Comparison of ENCODE assay signal across 8 cellular contexts in genomic region chr18:13568443-13569392, GRCh38.
DNase-seq lines count a peak whose midpoint lies in the region; ATAC-seq and TF ChIP-seq lines count a peak whose summit lies in the region.

No MANE protein-coding gene starts in this region.

- H3K4me3 Mint-ChIP-seq in CD8-positive, alpha-beta T cell, result no peak overlapping the region
- H3K4me3 Mint-ChIP-seq in dendritic cell treated with granulocyte-macrophage colony-stimulating factor and Interleukin-4, amounts not matched to agents 40 ng/mL and 50 ng/mL, for 4 days, result no peak overlapping the region
- no peak overlapping the region for H3K4me3 Mint-ChIP-seq in WTC11

- H2BK12ac ChIP-seq in trophoblast cell (ENCODE audit: low read length), result no peak overlapping the region

- H3K27ac Mint-ChIP-seq in CD8-positive, alpha-beta T cell, result peak overlapping the region; percentile 69
- peak overlapping the region; percentile 91 for H3K27ac Mint-ChIP-seq in dendritic cell treated with granulocyte-macrophage colony-stimulating factor and Interleukin-4, amounts not matched to agents 40 ng/mL and 50 ng/mL, for 4 days
- H3K27ac Mint-ChIP-seq in WTC11, result no peak overlapping the region

- H3K4me3 ChIP-seq in CD8-positive, alpha-beta T cell (ENCODE audit: low read depth, low read length), result no peak overlapping the region
- H3K4me3 ChIP-seq in trophoblast cell (ENCODE audit: low read depth, low read length), result no peak overlapping the region
- H3K4me3 ChIP-seq in SJCRH30, result no peak overlapping the region

- H3K4me1 Mint-ChIP-seq in CD8-positive, alpha-beta T cell (ENCODE audit: low read depth), result peaks cover 51% of the 10 kb centered on the region
- peaks cover 79% of the 10 kb centered on the region for H3K4me1 Mint-ChIP-seq in dendritic cell treated with granulocyte-macrophage colony-stimulating factor and Interleukin-4, amounts not matched to agents 40 ng/mL and 50 ng/mL, for 4 days (ENCODE audit: low read depth)
- H3K4me1 Mint-ChIP-seq in WTC11, result peaks cover 9% of the 10 kb centered on the region

- intact Hi-C loops in CD8-positive, alpha-beta T cell (cut with DNase I, micrococcal nuclease), result loop anchor here in 1 of 2 experiments (2.0 to 5.0 kb wide), 2 partner anchors 44 to 164 kb away; no protein-coding TSS in a partner anchor
- intact Hi-C loops in dendritic cell treated with granulocyte-macrophage colony-stimulating factor and Interleukin-4, amounts not matched to agents 40 ng/mL and 50 ng/mL, for 4 days (cut with micrococcal nuclease), result no loop called here

- H3K36me3 Mint-ChIP-seq in CD8-positive, alpha-beta T cell, result no peaks in the 10 kb centered on the region
- no peaks in the 10 kb centered on the region for H3K36me3 Mint-ChIP-seq in dendritic cell treated with granulocyte-macrophage colony-stimulating factor and Interleukin-4, amounts not matched to agents 40 ng/mL and 50 ng/mL, for 4 days (ENCODE audit: low read depth)
- H3K36me3 Mint-ChIP-seq in WTC11, result no peaks in the 10 kb centered on the region

- H3K9ac ChIP-seq in trophoblast cell (ENCODE audit: low read length), result no peak overlapping the region

- H3K9me3 ChIP-seq in CD8-positive, alpha-beta T cell (ENCODE audit: low read length), result no peaks in the 10 kb centered on the region
- H3K9me3 ChIP-seq in trophoblast cell (ENCODE audit: insufficient read depth, low read depth, low read length), result peaks cover 2% of the 10 kb centered on the region
- no peaks in the 10 kb centered on the region for H3K9me3 ChIP-seq in SJCRH30 (replicated peaks)

- H3K79me1 ChIP-seq in trophoblast cell (ENCODE audit: low read length), result no peaks in the 10 kb centered on the region

- CTCF ChIA-PET in CD8-positive, alpha-beta T cell (lab: Charles Lee), result interaction anchor here (1.1 to 2.7 kb wide), 5 partner anchors 11 to 195 kb away, joined by 3 to 18 read pairs (median 4); no protein-coding TSS in a partner anchor
- CTCF ChIA-PET in WTC11 (lab: Charles Lee), result no interaction called here

- H3K4ac ChIP-seq in trophoblast cell (ENCODE audit: low read depth, low read length), result no peak overlapping the region

- no peak overlapping the region for H2AFZ ChIP-seq in trophoblast cell (ENCODE audit: insufficient read depth, low read length, poor library complexity)

- no peak overlapping the region for H2AK5ac ChIP-seq in trophoblast cell (ENCODE audit: low read length)

- WGBS in trophoblast cell (ENCODE audit: extremely low coverage, insufficient coverage, insufficient read length), result no CpG with 5 or more reads among the region's 14 CpGs

- no peak for DNase-seq in CD8-positive, alpha-beta T cell
- no peak for DNase-seq in trophoblast cell
- DNase-seq in NAMALWA (ENCODE audit: low spot score), result no peak
- DNase-seq in WTC11 (ENCODE audit: low spot score), result no peak
- DNase-seq in SJCRH30, result no peak

- no peak overlapping the region for H4K12ac ChIP-seq in trophoblast cell (ENCODE audit: low read depth, low read length)

- POLR2A ChIA-PET in CD8-positive, alpha-beta T cell (lab: Charles Lee), result interaction anchor here (0.8 kb wide), 1 partner anchor 43 kb away, joined by 3 read pairs; no protein-coding TSS in a partner anchor
- POLR2A ChIA-PET in WTC11 (lab: Charles Lee), result interaction anchor here (0.5 kb wide), 1 partner anchor 712 kb away, joined by 3 read pairs; no protein-coding TSS in a partner anchor

- no peaks in the 10 kb centered on the region for H3K27me3 Mint-ChIP-seq in CD8-positive, alpha-beta T cell (ENCODE audit: low read depth)
- H3K27me3 Mint-ChIP-seq in dendritic cell treated with granulocyte-macrophage colony-stimulating factor and Interleukin-4, amounts not matched to agents 40 ng/mL and 50 ng/mL, for 4 days, result no peaks in the 10 kb centered on the region
- no peaks in the 10 kb centered on the region; the same call in 1 of the 2 replicates for H3K27me3 Mint-ChIP-seq in WTC11 (ENCODE audit: low read depth)

- no peak overlapping the region for H3K18ac ChIP-seq in trophoblast cell (ENCODE audit: low read length)

- H3K36me3 ChIP-seq in CD8-positive, alpha-beta T cell (ENCODE audit: insufficient read depth, low read length), result no peaks in the 10 kb centered on the region
- H3K36me3 ChIP-seq in trophoblast cell (ENCODE audit: control insufficient read depth in 1 of 2, insufficient read depth in 2 of 2, low read length in 2 of 2) (no peaks in the 10 kb centered on the region), SJCRH30 (no peaks in the 10 kb centered on the region)

- H3K9me3 Mint-ChIP-seq in CD8-positive, alpha-beta T cell, result no peaks in the 10 kb centered on the region
- H3K9me3 Mint-ChIP-seq in dendritic cell treated with granulocyte-macrophage colony-stimulating factor and Interleukin-4, amounts not matched to agents 40 ng/mL and 50 ng/mL, for 4 days, result no peaks in the 10 kb centered on the region
- H3K9me3 Mint-ChIP-seq in WTC11, result no peaks in the 10 kb centered on the region

- no peak overlapping the region for H3K4me2 ChIP-seq in trophoblast cell (ENCODE audit: low read length)

- no peak overlapping the region for H4K8ac ChIP-seq in trophoblast cell (ENCODE audit: low read depth, low read length)

- peak; percentile 30 for ATAC-seq in CD8-positive, alpha-beta T cell
- ATAC-seq in GM19463 (IDR thresholded peaks at IDR 0.05; ENCODE audit: unreplicated experiment) (peak; percentile 64), HG03442 (IDR thresholded peaks at IDR 0.05; ENCODE audit: unreplicated experiment) (peak; percentile 74), WTC11 (no peak)

- H2BK5ac ChIP-seq in trophoblast cell (ENCODE audit: low read depth, low read length, poor library complexity), result no peak overlapping the region

- H4K91ac ChIP-seq in trophoblast cell (ENCODE audit: low read depth, low read length), result no peak overlapping the region

- H3K79me2 ChIP-seq in trophoblast cell (ENCODE audit: control insufficient read depth, insufficient read depth, low read length, poor library complexity), result no peaks in the 10 kb centered on the region

- H3K4me1 ChIP-seq in CD8-positive, alpha-beta T cell (ENCODE audit: insufficient read depth, low read length), result peaks cover 25% of the 10 kb centered on the region
- H3K4me1 ChIP-seq in trophoblast cell (ENCODE audit: control insufficient read depth in 1 of 2, insufficient read depth in 2 of 2, low read length in 2 of 2) (peaks cover 5 to 9% of the 10 kb centered on the region in 2 experiments), SJCRH30 (no peaks in the 10 kb centered on the region)

- H2BK120ac ChIP-seq in trophoblast cell (ENCODE audit: insufficient read depth, low read length, poor library complexity), result no peak overlapping the region

- no peak overlapping the region for H3K27ac ChIP-seq in CD8-positive, alpha-beta T cell (ENCODE audit: low read depth, low read length)
- H3K27ac ChIP-seq in trophoblast cell (ENCODE audit: low read depth, low read length) (no peak overlapping the region), SJCRH30 (no peak overlapping the region)

- no peaks in the 10 kb centered on the region for H3K27me3 ChIP-seq in CD8-positive, alpha-beta T cell (ENCODE audit: insufficient read depth, low read length)
- no peaks in the 10 kb centered on the region for H3K27me3 ChIP-seq in trophoblast cell (ENCODE audit: insufficient read depth, low read length)
- H3K27me3 ChIP-seq in SJCRH30, result no peaks in the 10 kb centered on the region

- no peak overlapping the region for H3K23ac ChIP-seq in trophoblast cell (ENCODE audit: low read length)

- H3K14ac ChIP-seq in trophoblast cell (ENCODE audit: low read length), result no peak overlapping the region

- TF ChIP-seq CTCF in CD8-positive, alpha-beta T cell (IDR thresholded peaks at IDR 0.05), result no peak
- TF ChIP-seq CTCF in WTC11 (IDR thresholded peaks at IDR 0.05), result no peak

TF ChIP-seq in WTC11, 78 proteins besides CTCF, POLR2A, EP300 and RAD21 (continues in another document):
- TF ChIP-seq, protein P1, sequence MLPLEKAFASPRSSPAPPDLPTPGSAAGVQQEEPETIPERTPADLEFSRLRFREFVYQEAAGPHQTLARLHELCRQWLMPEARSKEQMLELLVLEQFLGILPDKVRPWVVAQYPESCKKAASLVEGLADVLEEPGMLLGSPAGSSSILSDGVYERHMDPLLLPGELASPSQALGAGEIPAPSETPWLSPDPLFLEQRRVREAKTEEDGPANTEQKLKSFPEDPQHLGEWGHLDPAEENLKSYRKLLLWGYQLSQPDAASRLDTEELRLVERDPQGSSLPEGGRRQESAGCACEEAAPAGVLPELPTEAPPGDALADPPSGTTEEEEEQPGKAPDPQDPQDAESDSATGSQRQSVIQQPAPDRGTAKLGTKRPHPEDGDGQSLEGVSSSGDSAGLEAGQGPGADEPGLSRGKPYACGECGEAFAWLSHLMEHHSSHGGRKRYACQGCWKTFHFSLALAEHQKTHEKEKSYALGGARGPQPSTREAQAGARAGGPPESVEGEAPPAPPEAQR (CRISPR knock-in tag; IDR thresholded peaks at IDR 0.05), result no peak
- no peak for TF ChIP-seq JAZF1 (CRISPR knock-in tag; IDR thresholded peaks at IDR 0.05)
- TF ChIP-seq GTF2I (CRISPR knock-in tag; conservative IDR thresholded peaks at IDR 0.05), result no peak
- no peak for TF ChIP-seq OVOL2 (CRISPR knock-in tag; IDR thresholded peaks at IDR 0.05; ENCODE audit: borderline replicate concordance)
- TF ChIP-seq ZNF416 (CRISPR knock-in tag; IDR thresholded peaks at IDR 0.05), result no peak
- TF ChIP-seq, protein P2, sequence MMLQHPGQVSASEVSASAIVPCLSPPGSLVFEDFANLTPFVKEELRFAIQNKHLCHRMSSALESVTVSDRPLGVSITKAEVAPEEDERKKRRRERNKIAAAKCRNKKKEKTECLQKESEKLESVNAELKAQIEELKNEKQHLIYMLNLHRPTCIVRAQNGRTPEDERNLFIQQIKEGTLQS (CRISPR knock-in tag; conservative IDR thresholded peaks at IDR 0.05), result no peak
- TF ChIP-seq SP1 (CRISPR knock-in tag; conservative IDR thresholded peaks at IDR 0.05), result no peak
- TF ChIP-seq TEAD4 (CRISPR knock-in tag; IDR thresholded peaks at IDR 0.05), result no peak
- no peak for TF ChIP-seq ESRRA (CRISPR knock-in tag; IDR thresholded peaks at IDR 0.05; ENCODE audit: borderline replicate concordance)
- no peak for TF ChIP-seq RELA (CRISPR knock-in tag; IDR thresholded peaks at IDR 0.05; ENCODE audit: borderline replicate concordance)
